In genomic region chr16:88432174-88432573, GRCh38 we compare ENCODE assay signal across 16 cellular contexts.
"Had no signal": no experiment of that assay in that cellular context is flagged by ENCODE, and none has a peak within 500 bp of the region (broad histone marks: within the 10 kb centered on the region; RNA-seq: fewer than 3 reads in every experiment).

No MANE protein-coding gene starts in this region.

- H3K27ac ChIP-seq: colonic mucosa, heart left ventricle, pancreas, thoracic aorta had no signal

- H3K27ac Mint-ChIP-seq: T-helper 2 cell treated with Interferon-gamma antibody and Interleukin-4, amounts not matched to agents 5 μg/mL and 100 μg/mL, for 36 hours had no signal

- H3K36me3 ChIP-seq: colonic mucosa, heart left ventricle, pancreas, stomach, thoracic aorta had no signal

- H3K4me3 Mint-ChIP-seq: neural crest cell had no signal

- H3K4me1 Mint-ChIP-seq: neural crest cell had no signal

- H3K9me3 Mint-ChIP-seq: neural crest cell; T-helper 2 cell treated with Interferon-gamma antibody and Interleukin-4, amounts not matched to agents 5 μg/mL and 100 μg/mL, for 36 hours had no signal

- DNase-seq: activated CD4-positive, alpha-beta T cell treated with anti-CD3 and anti-CD28 coated beads, Interleukin-2, amount 50 U/mL, for 48 hours; activated CD8-positive, alpha-beta memory T cell treated with anti-CD3 and anti-CD28 coated beads, Interleukin-2, amount 50 U/mL, for 4 hours; activated effector memory CD4-positive, alpha-beta T cell treated with Interleukin-2 at 50 U/mL for 16 hours; colonic mucosa; heart left ventricle; islet precursor cell; mammary epithelial cell; pancreas; stimulated activated CD4-positive, alpha-beta T cell treated with anti-CD3 and anti-CD28 coated beads, Interleukin-2, amount 100 ng/mL, for 48 hours; stimulated activated CD8-positive, alpha-beta memory T cell treated with anti-CD3 and anti-CD28 coated beads, Interleukin-4, amount 100 ng/mL, for 48 hours; stomach had no signal

- H3K4me1 ChIP-seq: colonic mucosa, pancreas had no signal

- H3K9me3 ChIP-seq: colonic mucosa, heart left ventricle, pancreas, stomach, thoracic aorta had no signal

- H3K4me3 ChIP-seq: colonic mucosa, pancreas, stomach, thoracic aorta had no signal

- ATAC-seq: activated CD4-positive, CD25-positive, alpha-beta regulatory T cell treated with anti-CD3 and anti-CD28 coated beads, Interleukin-2, amount 50 U/mL, for 24 hours; heart left ventricle; left lobe of liver; pancreas had no signal
